Comparison of ENCODE assay signal across 11 cellular contexts in genomic region chr17:235048-235830, GRCh38. TPM values are rescaled to one million over a fixed set of nuclear protein-coding genes. Genes with fewer than 3 reads are reported as not detected.
DNase-seq lines count a peak whose midpoint lies in the region; ATAC-seq, FAIRE-seq and TF ChIP-seq lines count a peak whose summit lies in the region.
"Not testable (repeated sequence)": the region's sequence is repeated elsewhere in the genome, so short reads cannot be mapped to it uniquely, and the experiment has no call there.
"Had no signal": no experiment of that assay in that cellular context is flagged by ENCODE, and none has a peak within 500 bp of the region (broad histone marks: within the 10 kb centered on the region; RNA-seq: fewer than 3 reads in every experiment).

No MANE protein-coding gene starts in this region.

- H3K4me2 ChIP-seq in BLaER1 = peak overlapping the region; percentile 72

- FAIRE-seq in pancreas (lab: Jason Lieb, UNC) = not testable (repeated sequence)

- H3K27me3 ChIP-seq in BLaER1; esophagus muscularis mucosa; left ventricle myocardium inferior (ENCODE audit: low read depth); lower lobe of right lung (ENCODE audit: low read depth); pancreas; spleen (replicated peaks in 1 of 7); upper lobe of right lung: not testable (repeated sequence)

- H3K27ac ChIP-seq in BLaER1 = peak overlapping the region; percentile 77
- H3K27ac ChIP-seq in esophagus muscularis mucosa (replicated peaks in 1 of 4) = peak overlapping the region; percentile 28 to 75 (median 70)
- peak overlapping the region; percentile 84 for H3K27ac ChIP-seq in left ventricle myocardium inferior (replicated peaks)
- peak overlapping the region; percentile 79 for H3K27ac ChIP-seq in lower lobe of right lung
- not testable (repeated sequence) for H3K27ac ChIP-seq in pancreas
- H3K27ac ChIP-seq in spleen = peak overlapping the region in 5 of 8 donors; percentile 76 to 88 (median 77)
- peak overlapping the region; percentile 85 for H3K27ac ChIP-seq in upper lobe of right lung

- peaks cover 15% of the 10 kb centered on the region; the same call in 1 of the 2 replicates for H4K20me1 ChIP-seq in BLaER1

- not testable (repeated sequence) for H3K36me3 ChIP-seq in BLaER1, esophagus muscularis mucosa, left ventricle myocardium inferior, lower lobe of right lung, upper lobe of right lung
- H3K36me3 ChIP-seq in pancreas = peaks cover 0 to 20% (median 5%) of the 10 kb centered on the region in 3 donors
- H3K36me3 ChIP-seq in spleen = peaks cover 0 to 17% (median 0%) of the 10 kb centered on the region in 6 donors

- intact Hi-C loops in esophagus muscularis mucosa (cut with DNase I); left ventricle myocardium inferior (cut with micrococcal nuclease); lower lobe of right lung (cut with DNase I); pancreas (cut with DNase I); spleen (cut with DNase I; ENCODE audit: low total_unique reads); upper lobe of right lung (cut with DNase I): not testable (repeated sequence)

- H3K4me3 ChIP-seq in BLaER1 (peak overlapping the region; percentile 52), left ventricle myocardium inferior (peak overlapping the region; percentile 48), lower lobe of right lung (peak overlapping the region; percentile 21)
- H3K4me3 ChIP-seq in esophagus muscularis mucosa, pancreas, spleen, upper lobe of right lung: not testable (repeated sequence)

- not testable (repeated sequence) for TF ChIP-seq CTCF in esophagus muscularis mucosa (IDR thresholded peaks at IDR 0.05); left ventricle myocardium inferior (IDR thresholded peaks at IDR 0.05; ENCODE audit: borderline replicate concordance); lower lobe of right lung (IDR thresholded peaks at IDR 0.05); pancreas (IDR thresholded peaks at IDR 0.05); spleen (IDR thresholded peaks at IDR 0.05 in 8 of 11, conservative IDR thresholded peaks at IDR 0.05 in 3 of 11); upper lobe of right lung (IDR thresholded peaks at IDR 0.05)

- not testable (repeated sequence) for TF ChIP-seq POLR2A in esophagus muscularis mucosa (IDR thresholded peaks at IDR 0.05; ENCODE audit: low read depth); spleen (IDR thresholded peaks at IDR 0.05)

- TF ChIP-seq EP300 in esophagus muscularis mucosa (IDR thresholded peaks at IDR 0.05) = not testable (repeated sequence)

- H3K9me3 ChIP-seq in BLaER1; esophagus muscularis mucosa; left ventricle myocardium inferior (replicated peaks); lower lobe of right lung; pancreas; spleen; upper lobe of right lung: not testable (repeated sequence)

- H3K4me1 ChIP-seq in BLaER1 = peaks cover 94% of the 10 kb centered on the region
- H3K4me1 ChIP-seq in esophagus muscularis mucosa, lower lobe of right lung, pancreas, upper lobe of right lung: not testable (repeated sequence)
- peaks cover 14% of the 10 kb centered on the region for H3K4me1 ChIP-seq in left ventricle myocardium inferior
- peaks cover 0 to 33% (median 14%) of the 10 kb centered on the region in 6 donors for H3K4me1 ChIP-seq in spleen

- not testable (repeated sequence) for H3K9ac ChIP-seq in BLaER1

- DNase-seq in activated CD8-positive, alpha-beta memory T cell treated with anti-CD3 and anti-CD28 coated beads, Interleukin-2, amount 50 U/mL, for 4 hours = peak; percentile 0
- DNase-seq in esophagus muscularis mucosa (ENCODE audit: extremely low spot score) = not testable (repeated sequence)
- DNase-seq in left ventricle myocardium inferior = peak; percentile 10
- DNase-seq in lower lobe of right lung = peak; percentile 34
- DNase-seq in pancreas = peak in 4 of 6 donors; percentile 7 to 39 (median 16)
- peak; percentile 25 for DNase-seq in spleen
- DNase-seq in upper lobe of right lung = peak; percentile 33

- not testable (repeated sequence) for ATAC-seq in lower lobe of right lung, pancreas, upper lobe of right lung

- WGBS in esophagus muscularis mucosa = 87% methylated on average over 36 of the region's 45 CpGs
- WGBS in pancreas, 2 donors = 91 to 94% methylated on average over 39 to 45 of the region's 45 CpGs
- WGBS in spleen, 5 donors = 84 to 88% (median 87%) methylated on average over 39 to 45 of the region's 45 CpGs

RNA-seq across cellular contexts. Expression of gene DOC2B, which starts 53.8 kb away (rescaled TPM):
- total RNA-seq in esophagus muscularis mucosa (10 to 100 TPM; 10.4 to 18.0 (median 14.6) TPM), left ventricle myocardium inferior (2.7 TPM), lower lobe of right lung (6.2 TPM), pancreas (10 to 100 TPM in 4 of 6 donors, 1 to 10 TPM in 2; 4.9 to 25.1 (median 11.5) TPM), spleen (10 to 100 TPM in 3 of 7 donors, 1 to 10 TPM in 4; 3.0 to 17.0 (median 7.5) TPM), upper lobe of right lung (13.7 TPM)
- polyA plus RNA-seq in pancreas (10 to 100 TPM in 1 of 2 donors, 1 to 10 TPM in 1; 4.3 to 12.1 TPM), spleen (1 to 10 TPM in 2 of 3 donors, under 1 TPM in 1; 0.91 to 3.1 (median 1.1) TPM)
- total RNA-seq: CD4-positive, CD25-positive, alpha-beta regulatory T cell; G401; HT1080 had no signal
- polyA plus RNA-seq: CD4-positive, CD25-positive, alpha-beta regulatory T cell had no signal
